Comparison of ENCODE assay signal across 8 cellular contexts in the genomic region with DNA sequence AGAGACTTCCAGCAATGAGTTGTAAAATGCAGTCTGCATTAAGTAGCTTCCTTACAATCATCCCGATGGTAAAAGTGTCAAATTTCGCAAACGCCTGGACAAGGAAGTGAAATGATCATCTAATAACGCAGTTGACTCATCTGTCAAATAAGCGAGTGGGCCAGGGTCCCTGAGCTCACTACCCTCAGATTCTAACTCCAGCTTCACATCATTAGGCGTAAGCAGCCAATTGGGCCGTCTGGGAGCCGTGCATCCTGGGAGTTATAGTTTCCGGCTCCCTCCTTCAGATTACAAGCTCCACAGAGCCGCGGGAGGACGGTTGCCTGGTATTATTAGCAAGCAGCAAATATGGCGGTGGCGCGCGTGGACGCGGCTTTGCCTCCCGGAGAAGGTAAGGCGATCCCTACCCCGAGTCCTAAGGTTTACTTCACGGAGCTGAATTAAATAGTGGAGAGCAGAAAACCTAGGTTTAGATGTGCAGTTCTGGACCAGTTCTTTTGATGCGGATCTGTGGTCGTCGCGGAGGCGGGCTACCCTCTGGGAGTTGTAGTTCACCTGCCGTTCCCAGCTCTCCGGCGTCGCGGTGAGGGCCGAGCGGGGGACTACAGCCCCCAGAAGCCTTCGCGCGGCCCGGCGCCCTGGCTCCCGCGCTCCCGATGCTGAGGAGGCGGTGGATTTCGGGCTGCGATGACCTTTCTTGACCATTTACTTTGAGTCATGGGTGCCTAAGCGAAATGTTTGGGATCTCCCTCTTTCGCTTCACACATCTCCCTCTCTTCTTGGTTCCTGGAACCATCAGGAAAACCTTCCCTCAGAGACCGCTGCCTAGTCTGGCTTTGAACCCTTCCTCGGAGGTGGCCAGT. TPM values are rescaled to one million over a fixed set of nuclear protein-coding genes. Genes with fewer than 3 reads are reported as not detected.
A peak's percentile ranks its signal among the peaks of the same experiment; 100 is the strongest.
DNase-seq lines count a peak whose midpoint lies in the region; ATAC-seq and TF ChIP-seq lines count a peak whose summit lies in the region.

A gene with protein sequence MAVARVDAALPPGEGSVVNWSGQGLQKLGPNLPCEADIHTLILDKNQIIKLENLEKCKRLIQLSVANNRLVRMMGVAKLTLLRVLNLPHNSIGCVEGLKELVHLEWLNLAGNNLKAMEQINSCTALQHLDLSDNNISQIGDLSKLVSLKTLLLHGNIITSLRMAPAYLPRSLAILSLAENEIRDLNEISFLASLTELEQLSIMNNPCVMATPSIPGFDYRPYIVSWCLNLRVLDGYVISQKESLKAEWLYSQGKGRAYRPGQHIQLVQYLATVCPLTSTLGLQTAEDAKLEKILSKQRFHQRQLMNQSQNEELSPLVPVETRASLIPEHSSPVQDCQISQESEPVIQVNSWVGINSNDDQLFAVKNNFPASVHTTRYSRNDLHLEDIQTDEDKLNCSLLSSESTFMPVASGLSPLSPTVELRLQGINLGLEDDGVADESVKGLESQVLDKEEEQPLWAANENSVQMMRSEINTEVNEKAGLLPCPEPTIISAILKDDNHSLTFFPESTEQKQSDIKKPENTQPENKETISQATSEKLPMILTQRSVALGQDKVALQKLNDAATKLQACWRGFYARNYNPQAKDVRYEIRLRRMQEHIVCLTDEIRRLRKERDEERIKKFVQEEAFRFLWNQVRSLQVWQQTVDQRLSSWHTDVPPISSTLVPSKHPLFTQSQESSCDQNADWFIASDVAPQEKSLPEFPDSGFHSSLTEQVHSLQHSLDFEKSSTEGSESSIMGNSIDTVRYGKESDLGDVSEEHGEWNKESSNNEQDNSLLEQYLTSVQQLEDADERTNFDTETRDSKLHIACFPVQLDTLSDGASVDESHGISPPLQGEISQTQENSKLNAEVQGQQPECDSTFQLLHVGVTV (plus strand): TSS at position 286 of the 863 bp plus-strand sequence. CDS start 63 bp downstream, at position 349.

- no peaks in the 10 kb centered on the region for H3K27me3 Mint-ChIP-seq in activated T-cell treated with anti-CD3 and anti-CD28 coated beads, Interleukin-2, amount 50 U/mL, for 4 hours (ENCODE audit: low read depth)

- CTCF ChIA-PET in Panc1 (lab: Charles Lee): interaction anchor here (0.7 kb wide), 1 partner anchor 501 kb away, joined by 3 read pairs; no protein-coding TSS in a partner anchor

- intact Hi-C loops in Panc1 (cut with micrococcal nuclease; ENCODE audit: unreplicated experiment) (no loop called here), esophagus squamous epithelium (cut with DNase I) (no loop called here)

- in situ Hi-C loops in Panc1 (cut with HindIII; ENCODE audit: low pct_unique_long_range_greater_than_20kb, low sequenced_read_pairs): no loop called here

- peaks cover 11% of the 10 kb centered on the region for H3K36me3 ChIP-seq in Panc1 (ENCODE audit: control insufficient read depth, insufficient read depth, low read length)
- peaks cover 0 to 26% (median 13%) of the 10 kb centered on the region in 3 donors for H3K36me3 ChIP-seq in esophagus squamous epithelium

- TF ChIP-seq CTCF in Panc1 (IDR thresholded peaks at IDR 0.05) (no peak), esophagus squamous epithelium (IDR thresholded peaks at IDR 0.05) (peak in 1 of 6 experiments; percentile 4)

- ATAC-seq in GM21723 (IDR thresholded peaks at IDR 0.05; ENCODE audit: unreplicated experiment) (peak; percentile 91), Panc1 (peak; percentile 99)
- peak; percentile 95 to 98 for ATAC-seq in activated T-cell treated with anti-CD3 and anti-CD28 coated beads, Interleukin-2, amount 50 U/mL, for 4 hours

- H3K9me3 ChIP-seq in Panc1 (ENCODE audit: control insufficient read depth, insufficient read depth, low read depth, low read length) (no peaks in the 10 kb centered on the region), esophagus squamous epithelium (no peaks in the 10 kb centered on the region)

- 0% methylated on average over 21 to 23 of the region's 49 CpGs for WGBS in esophagus squamous epithelium, 2 donors

- peak; percentile 97 for DNase-seq in DMS53 (lab: John Stamatoyannopoulos, UW)
- DNase-seq in KG1 (lab: John Stamatoyannopoulos, UW): peak; percentile 98
- peak; percentile 91 for DNase-seq in Panc1 (ENCODE audit: low read depth, low spot score)
- peak; percentile 76 for DNase-seq in activated T-cell treated with anti-CD3 and anti-CD28 coated beads, Interleukin-2, amount 50 U/mL, for 4 hours
- peak; percentile 66 for DNase-seq in esophagus squamous epithelium (lab: John Stamatoyannopoulos, UW)
- DNase-seq in myocyte (ENCODE audit: low read depth): peak; percentile 97
- DNase-seq in stimulated activated CD8-positive, alpha-beta memory T cell treated with anti-CD3 and anti-CD28 coated beads, Interleukin-7, amount 100 ng/mL, for 48 hours (ENCODE audit: extremely low read depth in 1 of 2, low read depth in 1 of 2): peak; percentile 76 to 83

- H3K4me3 Mint-ChIP-seq in activated T-cell treated with anti-CD3 and anti-CD28 coated beads, Interleukin-2, amount 50 U/mL, for 4 hours: peak within 1 kb of the TSS; percentile 91

- no peaks in the 10 kb centered on the region for H3K9me3 Mint-ChIP-seq in activated T-cell treated with anti-CD3 and anti-CD28 coated beads, Interleukin-2, amount 50 U/mL, for 4 hours

- TF ChIP-seq POLR2A in esophagus squamous epithelium (IDR thresholded peaks at IDR 0.05): peak in 2 of 4 donors; percentile 16 to 57

- H3K4me3 ChIP-seq in Panc1 (ENCODE audit: low read depth in 2 of 2, low read length in 2 of 2) (peak within 1 kb of the TSS; percentile 87 to 99), esophagus squamous epithelium (peak within 1 kb of the TSS; percentile 57 to 89 (median 75))

- H3K36me3 Mint-ChIP-seq in activated T-cell treated with anti-CD3 and anti-CD28 coated beads, Interleukin-2, amount 50 U/mL, for 4 hours (ENCODE audit: insufficient read depth): peaks cover 12% of the 10 kb centered on the region

- H3K27me3 ChIP-seq in Panc1 (ENCODE audit: control insufficient read depth, insufficient read depth, low read length): no peaks in the 10 kb centered on the region
- no peaks in the 10 kb centered on the region for H3K27me3 ChIP-seq in esophagus squamous epithelium

- POLR2A ChIA-PET in Panc1 (lab: Charles Lee): interaction anchor here (0.6 kb wide), 1 partner anchor 37 kb away, joined by 3 read pairs; no protein-coding TSS in a partner anchor

- peaks cover 13% of the 10 kb centered on the region; the same call in 1 of the 2 replicates for H3K4me1 ChIP-seq in Panc1 (ENCODE audit: control insufficient read depth, insufficient read depth, low read length)
- peaks cover 3 to 34% (median 9%) of the 10 kb centered on the region in 3 donors for H3K4me1 ChIP-seq in esophagus squamous epithelium

- H3K27ac ChIP-seq in Panc1 (ENCODE audit: low read length): peak within 1 kb of the TSS; percentile 82
- peak within 1 kb of the TSS; percentile 64 to 87 (median 81) for H3K27ac ChIP-seq in esophagus squamous epithelium

- H3K4me1 Mint-ChIP-seq in activated T-cell treated with anti-CD3 and anti-CD28 coated beads, Interleukin-2, amount 50 U/mL, for 4 hours (ENCODE audit: low read depth): peaks cover 40% of the 10 kb centered on the region

- BruUV-seq in Panc1 (replicated peaks; lab: Mats Ljungman, UMichigan): no TSS peak

RNA-seq across cellular contexts. Expression of the gene that starts here (rescaled TPM):
- total RNA-seq in Panc1 (2021; ENCODE audit: unreplicated experiment) (17.4 TPM), esophagus squamous epithelium (1 to 10 TPM; 3.0 to 6.7 (median 5.9) TPM), myocyte (21.1 and 27.8 TPM in 2 replicates)
- polyA plus RNA-seq in Panc1 (2012; ENCODE audit: insufficient read length): 8.5 TPM
- 10 to 100 TPM; 11.8 to 14.1 (median 12.9) TPM for total RNA-seq in activated T-cell treated with anti-CD3 and anti-CD28 coated beads, Interleukin-2, amount 50 U/mL, for 4 hours
- 3.1 TPM for polyA plus RNA-seq in myocyte (2012)

Comparison
In these comparisons a context has a peak if more than half of its experiments do, and no peak if none do; other contexts are left out.
1. Peak in every context shown above with its lines: DNase-seq, ATAC-seq, H3K4me3 ChIP-seq and H3K27ac ChIP-seq.